9 cellular contexts compared by ENCODE assay signal in genomic region chr3:66500575-66501482, GRCh38. TPM values are rescaled to one million over a fixed set of nuclear protein-coding genes. Genes with fewer than 3 reads are reported as not detected.
A peak's percentile ranks its signal among the peaks of the same experiment; 100 is the strongest.
DNase-seq lines count a peak whose midpoint lies in the region; ATAC-seq, FAIRE-seq and TF ChIP-seq lines count a peak whose summit lies in the region.
"Had no signal": no experiment of that assay in that cellular context is flagged by ENCODE, and none has a peak within 500 bp of the region (broad histone marks: within the 10 kb centered on the region; RNA-seq: fewer than 3 reads in every experiment).

Gene LRIG1, minus strand, starts transcription at chr3:66501022. Its CDS starts 615 bp downstream, at chr3:66500407.

- peak within 1 kb of the TSS; percentile 71 for H3K27ac Mint-ChIP-seq in dendritic cell treated with granulocyte-macrophage colony-stimulating factor and Interleukin-4, amounts not matched to agents 40 ng/mL and 50 ng/mL, for 4 days

- H4K20me1 ChIP-seq in HepG2 (ENCODE audit: insufficient read depth, low read length), result peaks cover under 1% of the 10 kb centered on the region; the same call in 1 of the 2 replicates

- peaks cover 26% of the 10 kb centered on the region for H3K4me1 Mint-ChIP-seq in dendritic cell treated with granulocyte-macrophage colony-stimulating factor and Interleukin-4, amounts not matched to agents 40 ng/mL and 50 ng/mL, for 4 days (ENCODE audit: low read depth)

- POLR2A ChIA-PET in BJ (lab: Charles Lee), result interaction anchor here (0.6 kb wide), 1 partner anchor 15 kb away, joined by 3 read pairs; no protein-coding TSS in a partner anchor
- POLR2A ChIA-PET in HepG2 (lab: Yijun Ruan, JAX), result interaction anchor here (0.9 to 2.5 kb wide), 2 partner anchors 11 to 19 kb away, joined by 4 to 8 read pairs; no protein-coding TSS in a partner anchor

- H3K36me3 ChIP-seq in BJ (ENCODE audit: control insufficient read depth, insufficient read depth, low read length), result no peaks in the 10 kb centered on the region
- no peaks in the 10 kb centered on the region for H3K36me3 ChIP-seq in HepG2 (replicated peaks in 1 of 2; ENCODE audit: control insufficient read depth in 1 of 2, insufficient read depth in 2 of 2, low read length in 2 of 2)

- DNase-seq in BJ (ENCODE audit: low read depth), result peak; percentile 85
- DNase-seq in NCI-H526 treated with DMSO at 0.1 percent for 48 hours (lab: John Stamatoyannopoulos, UW), result peak; percentile 92
- peak; percentile 98 to 99 for DNase-seq in activated CD4-positive, alpha-beta T cell treated with anti-CD3 and anti-CD28 coated beads, Interleukin-2, amount 50 U/mL, for 4 hours
- DNase-seq in HepG2 (ENCODE audit: low spot score), result peak; percentile 92
- DNase-seq in stimulated activated CD4-positive, alpha-beta T cell treated with anti-CD3 and anti-CD28 coated beads, Interleukin-2, amount 100 ng/mL, for 48 hours, result peak; percentile 97

- TF ChIP-seq EP300 in HepG2 (IDR thresholded peaks at IDR 0.05; ENCODE audit: low read depth in 2 of 2, low read length in 2 of 2), result peak in 1 of 2 experiments; percentile 45; a peak in 1 of 4 replicates
- TF ChIP-seq EP300 in HepG2 (CRISPR knock-in tag; IDR thresholded peaks at IDR 0.05; ENCODE audit: borderline replicate concordance), result peak; percentile 56; the same call in 1 of the 2 replicates

- H3K4me3 Mint-ChIP-seq in dendritic cell treated with granulocyte-macrophage colony-stimulating factor and Interleukin-4, amounts not matched to agents 40 ng/mL and 50 ng/mL, for 4 days, result peak within 1 kb of the TSS; percentile 82

- no TSS peak for BruUV-seq in HepG2 (replicated peaks; lab: Mats Ljungman, UMichigan)

- peak; percentile 97 for ATAC-seq in GM19324 (IDR thresholded peaks at IDR 0.05; ENCODE audit: low FRiP score, unreplicated experiment)
- peak; percentile 95 for ATAC-seq in HG03460 (IDR thresholded peaks at IDR 0.05; ENCODE audit: unreplicated experiment)
- peak; percentile 93 for ATAC-seq in HepG2

- peak within 1 kb of the TSS; percentile 48 for H2AFZ ChIP-seq in HepG2 (ENCODE audit: low read length)

- H3K4me1 ChIP-seq in HepG2 (ENCODE audit: insufficient read depth, low read length), result peaks cover 71% of the 10 kb centered on the region

- peaks cover 43% of the 10 kb centered on the region for H3K79me2 ChIP-seq in HepG2 (ENCODE audit: insufficient read depth, low read length)

- CTCF ChIA-PET in BJ (lab: Yijun Ruan, JAX) (no interaction called here), HepG2 (lab: Yijun Ruan, JAX; ENCODE audit: low intra/inter-chr PET ratio, low total read pairs) (no interaction called here)

- peak within 1 kb of the TSS; percentile 86 for H3K4me2 ChIP-seq in HepG2 (ENCODE audit: low read depth, low read length)

- H3K27me3 ChIP-seq in BJ (ENCODE audit: control insufficient read depth, insufficient read depth, low read length) (peaks cover 6% of the 10 kb centered on the region), HepG2 (ENCODE audit: control insufficient read depth in 1 of 2, insufficient read depth in 2 of 2, low read length in 2 of 2) (peaks cover 0 to 14% of the 10 kb centered on the region in 2 experiments; a peak in 3 of 5 replicates)

- H3K4me3 ChIP-seq in BJ (ENCODE audit: low read depth, low read length), result peak within 1 kb of the TSS; percentile 71
- H3K4me3 ChIP-seq in HepG2 (replicated peaks in 1 of 3; ENCODE audit: insufficient read depth in 1 of 3, low read depth in 2 of 3, low read length in 3 of 3), result peak within 1 kb of the TSS; percentile 83 to 96 (median 94)

- no peaks in the 10 kb centered on the region for H3K9me3 Mint-ChIP-seq in dendritic cell treated with granulocyte-macrophage colony-stimulating factor and Interleukin-4, amounts not matched to agents 40 ng/mL and 50 ng/mL, for 4 days

- peak within 1 kb of the TSS; percentile 71 for H3K27ac ChIP-seq in HepG2 (ENCODE audit: extremely low read length, insufficient read depth, low read length)

- peak within 1 kb of the TSS; percentile 89 for H3K9ac ChIP-seq in HepG2 (ENCODE audit: insufficient read depth, low read depth, low read length)

- FAIRE-seq in HepG2 (lab: Jason Lieb, UNC), result peak; percentile 8
- FAIRE-seq: endometrium had no signal

- H3K9me3 ChIP-seq in HepG2 (ENCODE audit: low read length), result no peaks in the 10 kb centered on the region

- peak; percentile 72 to 76 for TF ChIP-seq POLR2A in HepG2 (IDR thresholded peaks at IDR 0.05; ENCODE audit: insufficient read depth in 1 of 2, low read depth in 2 of 2, low read length in 2 of 2)

- WGBS in HepG2 (ENCODE audit: low lambda C conversion rate), result under 1% methylated on average over 16 of the region's 109 CpGs

- H3K27me3 Mint-ChIP-seq in dendritic cell treated with granulocyte-macrophage colony-stimulating factor and Interleukin-4, amounts not matched to agents 40 ng/mL and 50 ng/mL, for 4 days, result peaks cover 39% of the 10 kb centered on the region

- peak; percentile 22; the same call in 1 of the 2 replicates for TF ChIP-seq RAD21 in HepG2 (CRISPR knock-in tag; IDR thresholded peaks at IDR 0.05)

- peaks cover 7% of the 10 kb centered on the region for H3K36me3 Mint-ChIP-seq in dendritic cell treated with granulocyte-macrophage colony-stimulating factor and Interleukin-4, amounts not matched to agents 40 ng/mL and 50 ng/mL, for 4 days (ENCODE audit: low read depth)

- peak; percentile 17; the same call in 1 of the 2 replicates for TF ChIP-seq CTCF in BJ (IDR thresholded peaks at IDR 0.05; ENCODE audit: insufficient read depth, low read depth, low read length)
- peak; percentile 44 for TF ChIP-seq CTCF in HepG2 (CRISPR knock-in tag; IDR thresholded peaks at IDR 0.05)

- intact Hi-C loops in dendritic cell treated with granulocyte-macrophage colony-stimulating factor and Interleukin-4, amounts not matched to agents 40 ng/mL and 50 ng/mL, for 4 days (cut with micrococcal nuclease), result loop anchor here (5.0 kb wide), 2 partner anchors 279 to 496 kb away; partner anchors contain the start of genes KBTBD8 and SLC25A26
- intact Hi-C loops in HepG2 (cut with micrococcal nuclease; ENCODE audit: unreplicated experiment), result loop anchor here (2.0 to 10.0 kb wide), 4 partner anchors 38 to 321 kb away; no protein-coding TSS in a partner anchor

- in situ Hi-C loops in HepG2 (cut with HindIII; ENCODE audit: extremely low pct_ligation_motif_present, low pct_unique_long_range_greater_than_20kb), result no loop called here

TF ChIP-seq in HepG2, 621 proteins besides CTCF, POLR2A, EP300 and RAD21 (continues in another document):
- TF ChIP-seq SIX1 (CRISPR knock-in tag; IDR thresholded peaks at IDR 0.05; ENCODE audit: borderline replicate concordance) (no peak), ZNF225 (CRISPR knock-in tag; IDR thresholded peaks at IDR 0.05) (no peak)

RNA-seq across cellular contexts. Expression of gene LRIG1, which starts in this region (rescaled TPM):
- polyA plus RNA-seq in BJ (2011; rRNA removed), result 8.1 and 13.0 TPM in 2 replicates
- polyA minus RNA-seq in BJ (2011; rRNA and poly(A)+ RNA removed), result 13.8 and 19.0 TPM in 2 replicates
- 16.3 and 24.8 TPM in 2 replicates for total RNA-seq in HepG2 (2016; rRNA removed; fragmentation: Illumina TruSeq; extraction: Trizol)
- total RNA-seq in HepG2 (2016; cell fraction: cytosol; rRNA removed; fragmentation: Illumina TruSeq; extraction: Trizol; ENCODE audit: low read depth), result 24.3 and 29.3 TPM in 2 replicates
- total RNA-seq in HepG2 (2016; cell fraction: insoluble cytoplasmic fraction; rRNA removed; fragmentation: Illumina TruSeq; extraction: Trizol), result 14.1 and 27.5 TPM in 2 replicates
- total RNA-seq in HepG2 (2016; cell fraction: membrane; rRNA removed; fragmentation: Illumina TruSeq; extraction: Trizol), result 13.9 and 14.8 TPM in 2 replicates
- total RNA-seq in HepG2 (2016; cell fraction: nucleus; rRNA removed; fragmentation: Illumina TruSeq; extraction: Trizol), result 30.1 and 36.3 TPM in 2 replicates
- 17.8 and 23.5 TPM in 2 replicates for polyA plus RNA-seq in HepG2 (2011; rRNA removed)
- 15.1 TPM in 2 replicates for polyA plus RNA-seq in HepG2 (2011; cell fraction: cytosol; rRNA removed)
- 38.4 and 48.0 TPM in 2 replicates for polyA plus RNA-seq in HepG2 (2011; cell fraction: nucleus; rRNA removed)
- 18.0 and 20.2 TPM in 2 replicates for polyA plus RNA-seq in HepG2 (2012)
- polyA plus RNA-seq in HepG2 (2016; cell fraction: cytosol; fragmentation: Illumina TruSeq; extraction: Trizol; ENCODE audit: low read depth), result 0.89 and 1.1 TPM in 2 replicates
- 10.0 and 13.0 TPM in 2 replicates for polyA plus RNA-seq in HepG2 (2016; cell fraction: insoluble cytoplasmic fraction; fragmentation: Illumina TruSeq; extraction: Trizol; ENCODE audit: low read depth)
- 3.6 and 4.4 TPM in 2 replicates for polyA plus RNA-seq in HepG2 (2016; cell fraction: membrane; fragmentation: Illumina TruSeq; extraction: Trizol; ENCODE audit: low read depth)
- polyA plus RNA-seq in HepG2 (2016; cell fraction: nucleus; fragmentation: Illumina TruSeq; extraction: Trizol; ENCODE audit: insufficient read depth, low read depth), result 39.1 and 41.4 TPM in 2 replicates
- 0.94 and 60.0 TPM in 2 replicates for polyA minus RNA-seq in HepG2 (2011; rRNA and poly(A)+ RNA removed; ENCODE audit: low replicate concordance)
- polyA minus RNA-seq in HepG2 (2011; cell fraction: cytosol; rRNA and poly(A)+ RNA removed), result 12.2 and 17.4 TPM in 2 replicates
- 26.6 and 27.2 TPM in 2 replicates for polyA minus RNA-seq in HepG2 (2011; cell fraction: nucleus; rRNA and poly(A)+ RNA removed)

Comparison
In these comparisons a context has a peak if more than half of its experiments do, and no peak if none do; other contexts are left out.
1. Peak in every context shown above with its lines: DNase-seq, ATAC-seq, H3K4me3 ChIP-seq and H3K27ac ChIP-seq.